Comparison of ENCODE assay signal across 22 cellular contexts in the genomic region with DNA sequence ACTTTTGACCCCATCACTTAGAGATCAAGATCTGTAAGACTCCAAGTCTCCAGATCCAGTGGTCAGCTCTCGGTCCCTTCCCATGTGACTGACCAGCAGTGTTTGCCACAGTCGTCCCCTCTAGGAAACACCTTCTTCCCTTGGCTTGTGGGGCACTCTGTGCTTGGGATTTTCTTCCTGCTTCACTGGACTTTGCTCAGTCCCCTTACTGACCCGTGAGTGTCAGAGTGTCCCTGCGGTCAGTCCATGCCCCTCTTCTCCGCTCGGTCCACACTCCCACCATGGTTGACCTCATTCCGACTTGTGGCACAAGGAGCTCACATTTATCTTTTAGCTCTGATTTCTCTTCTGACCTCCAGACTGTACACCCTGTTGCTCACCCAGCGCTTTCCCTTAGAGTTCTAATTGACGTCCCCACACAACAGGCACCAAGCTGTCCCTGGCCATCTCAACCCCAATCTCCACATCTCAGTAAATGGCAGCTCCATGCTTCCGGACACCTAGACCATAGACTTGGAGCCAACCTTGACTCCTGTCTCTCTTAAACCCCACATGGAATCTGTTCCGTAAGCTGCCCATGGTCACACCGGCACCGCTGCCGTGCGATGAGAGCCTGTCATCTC.
A peak's percentile ranks its signal among the peaks of the same experiment; 100 is the strongest.
DNase-seq lines count a peak whose midpoint lies in the region; ATAC-seq and TF ChIP-seq lines count a peak whose summit lies in the region.
"Had no signal": no experiment of that assay in that cellular context is flagged by ENCODE, and none has a peak within 500 bp of the region (broad histone marks: within the 10 kb centered on the region; RNA-seq: fewer than 3 reads in every experiment).

No MANE protein-coding gene starts in this region.

- no peaks in the 10 kb centered on the region for H3K27me3 Mint-ChIP-seq in CD8-positive, alpha-beta T cell (ENCODE audit: low read depth)
- H3K27me3 Mint-ChIP-seq in glutamatergic neuron (ENCODE audit: unreplicated experiment), result peaks cover 9% of the 10 kb centered on the region
- no peaks in the 10 kb centered on the region for H3K27me3 Mint-ChIP-seq in osteocyte (ENCODE audit: unreplicated experiment)
- H3K27me3 Mint-ChIP-seq: activated CD4-positive, alpha-beta T cell treated with anti-CD3 and anti-CD28 coated beads for 36 hours had no signal

- DNase-seq in CD8-positive, alpha-beta T cell, result peak in 1 of 7 experiments; percentile 43
- DNase-seq in SK-N-DZ (ENCODE audit: low spot score) (peak; percentile 23), glutamatergic neuron (no peak), osteocyte (ENCODE audit: extremely low spot score, unreplicated experiment) (peak; percentile 59), inferior parietal cortex (ENCODE audit: extremely low spot score) (no peak)
- no peak for DNase-seq in effector memory CD4-positive, alpha-beta T cell
- DNase-seq: activated CD4-positive, alpha-beta T cell treated with anti-CD3 and anti-CD28 coated beads for 36 hours; COR-L47; DND-41; mucosa of descending colon; NCI-H1092; NCI-H1930; NCI-H226; NCI-H774; stimulated activated CD4-positive, alpha-beta T cell treated with anti-CD3 and anti-CD28 coated beads, Interleukin-4, amount 100 ng/mL, for 24 hours; stimulated activated naive CD4-positive, alpha-beta T cell treated with Interleukin-2 at 50 U/mL for 16 hours had no signal

- no peaks in the 10 kb centered on the region for H3K36me3 ChIP-seq in CD8-positive, alpha-beta T cell (ENCODE audit: insufficient read depth, low read length)
- H3K36me3 ChIP-seq in effector memory CD4-positive, alpha-beta T cell (ENCODE audit: control insufficient read depth, insufficient read depth, low read length), result no peaks in the 10 kb centered on the region
- H3K36me3 ChIP-seq: adrenal gland, tibial nerve had no signal

- H3K27ac Mint-ChIP-seq in CD8-positive, alpha-beta T cell, result peak overlapping the region; percentile 96
- H3K27ac Mint-ChIP-seq in glutamatergic neuron (ENCODE audit: unreplicated experiment) (peak overlapping the region; percentile 64), osteocyte (ENCODE audit: unreplicated experiment) (no peak overlapping the region)
- H3K27ac Mint-ChIP-seq: activated CD4-positive, alpha-beta T cell treated with anti-CD3 and anti-CD28 coated beads for 36 hours; dendritic cell treated with granulocyte-macrophage colony-stimulating factor and Interleukin-4, amounts not matched to agents 40 ng/mL and 50 ng/mL, for 4 days had no signal

- H3K4me1 Mint-ChIP-seq in CD8-positive, alpha-beta T cell (ENCODE audit: low read depth), result peaks cover 80% of the 10 kb centered on the region
- H3K4me1 Mint-ChIP-seq in glutamatergic neuron (ENCODE audit: low read depth, unreplicated experiment) (peaks cover 53% of the 10 kb centered on the region), osteocyte (ENCODE audit: unreplicated experiment) (peaks cover 13% of the 10 kb centered on the region)

- H3K4me1 ChIP-seq in CD8-positive, alpha-beta T cell (ENCODE audit: insufficient read depth, low read length), result peaks cover 87% of the 10 kb centered on the region
- peaks cover 9% of the 10 kb centered on the region for H3K4me1 ChIP-seq in effector memory CD4-positive, alpha-beta T cell (ENCODE audit: control insufficient read depth, insufficient read depth, low read length, poor library complexity, severe bottlenecking)
- H3K4me1 ChIP-seq: adrenal gland, tibial nerve had no signal

- peaks cover 18% of the 10 kb centered on the region for H3K36me3 Mint-ChIP-seq in CD8-positive, alpha-beta T cell
- H3K36me3 Mint-ChIP-seq in glutamatergic neuron (ENCODE audit: unreplicated experiment), result no peaks in the 10 kb centered on the region
- H3K36me3 Mint-ChIP-seq in osteocyte (ENCODE audit: unreplicated experiment), result no peaks in the 10 kb centered on the region

- no peaks in the 10 kb centered on the region for H3K9me3 ChIP-seq in CD8-positive, alpha-beta T cell (ENCODE audit: low read length)
- no peaks in the 10 kb centered on the region for H3K9me3 ChIP-seq in effector memory CD4-positive, alpha-beta T cell (ENCODE audit: control insufficient read depth, low read length)
- H3K9me3 ChIP-seq: adrenal gland, mucosa of descending colon had no signal

- no peaks in the 10 kb centered on the region for H3K27me3 ChIP-seq in CD8-positive, alpha-beta T cell (ENCODE audit: insufficient read depth, low read length)
- no peaks in the 10 kb centered on the region for H3K27me3 ChIP-seq in effector memory CD4-positive, alpha-beta T cell (replicated peaks; ENCODE audit: control insufficient read depth, insufficient read depth, low read length, poor library complexity, severe bottlenecking)
- H3K27me3 ChIP-seq: tibial nerve had no signal

- no peak overlapping the region for H3K27ac ChIP-seq in CD8-positive, alpha-beta T cell (ENCODE audit: low read depth, low read length)
- no peak overlapping the region for H3K27ac ChIP-seq in effector memory CD4-positive, alpha-beta T cell (ENCODE audit: insufficient read depth, low read length, poor library complexity, severe bottlenecking)
- H3K27ac ChIP-seq: adrenal gland, tibial nerve had no signal

- intact Hi-C loops in CD8-positive, alpha-beta T cell (cut with DNase I, micrococcal nuclease), result loop anchor here in 1 of 2 experiments (1.0 to 2.0 kb wide), 2 partner anchors 12 to 15 kb away; no protein-coding TSS in a partner anchor

- no peak overlapping the region for H3K4me3 ChIP-seq in CD8-positive, alpha-beta T cell (ENCODE audit: low read depth, low read length)
- no peak overlapping the region for H3K4me3 ChIP-seq in effector memory CD4-positive, alpha-beta T cell (ENCODE audit: insufficient read depth, low read depth, low read length, poor library complexity, severe bottlenecking)
- H3K4me3 ChIP-seq: adrenal gland, GM12878, mucosa of descending colon, tibial nerve had no signal

- H3K9me3 Mint-ChIP-seq in CD8-positive, alpha-beta T cell, result no peaks in the 10 kb centered on the region
- H3K9me3 Mint-ChIP-seq in glutamatergic neuron (ENCODE audit: unreplicated experiment) (peaks cover 13% of the 10 kb centered on the region), osteocyte (ENCODE audit: unreplicated experiment) (no peaks in the 10 kb centered on the region)
- H3K9me3 Mint-ChIP-seq: dendritic cell treated with granulocyte-macrophage colony-stimulating factor and Interleukin-4, amounts not matched to agents 40 ng/mL and 50 ng/mL, for 4 days had no signal

- no peak for TF ChIP-seq CTCF in CD8-positive, alpha-beta T cell (IDR thresholded peaks at IDR 0.05)
- no peak for TF ChIP-seq CTCF in glutamatergic neuron (IDR thresholded peaks at IDR 0.05; ENCODE audit: partially characterized antibody, unreplicated experiment)
- no peak for TF ChIP-seq CTCF in osteocyte (IDR thresholded peaks at IDR 0.05)

- CTCF ChIA-PET in CD8-positive, alpha-beta T cell (lab: Charles Lee), result interaction anchor here (1.2 to 1.5 kb wide), 3 partner anchors 15 to 22 kb away, joined by 4 to 5 read pairs (median 4); no protein-coding TSS in a partner anchor

- peak overlapping the region; percentile 15 for H3K4me3 Mint-ChIP-seq in CD8-positive, alpha-beta T cell
- peak overlapping the region; percentile 3 for H3K4me3 Mint-ChIP-seq in glutamatergic neuron (ENCODE audit: unreplicated experiment)
- H3K4me3 Mint-ChIP-seq in osteocyte (ENCODE audit: unreplicated experiment), result no peak overlapping the region
- H3K4me3 Mint-ChIP-seq: activated CD4-positive, alpha-beta T cell treated with anti-CD3 and anti-CD28 coated beads for 36 hours; dendritic cell treated with granulocyte-macrophage colony-stimulating factor and Interleukin-4, amounts not matched to agents 40 ng/mL and 50 ng/mL, for 4 days had no signal

- ATAC-seq in CD8-positive, alpha-beta T cell, result no peak
- ATAC-seq in HG03460 (IDR thresholded peaks at IDR 0.05; ENCODE audit: unreplicated experiment), result no peak
- ATAC-seq in GM19328 (IDR thresholded peaks at IDR 0.05; ENCODE audit: unreplicated experiment), result no peak
- ATAC-seq: activated CD4-positive, alpha-beta T cell treated with anti-CD3 and anti-CD28 coated beads for 36 hours; GM12878; mucosa of descending colon had no signal

- POLR2A ChIA-PET in CD8-positive, alpha-beta T cell (lab: Charles Lee), result interaction anchor here (1.0 kb wide), 1 partner anchor 32 kb away, joined by 3 read pairs; no protein-coding TSS in a partner anchor

Comparison
In these comparisons a context has a peak if more than half of its experiments do, and no peak if none do; other contexts are left out.
1. DNase-seq: peak in SK-N-DZ (single experiment) and osteocyte (single experiment); none in glutamatergic neuron (single experiment), effector memory CD4-positive, alpha-beta T cell (0 of 3) and inferior parietal cortex (single experiment).